Comparison of ENCODE assay signal across 15 cellular contexts in genomic region chr9:82726404-82727276, GRCh38.
"Had no signal": no experiment of that assay in that cellular context is flagged by ENCODE, and none has a peak within 500 bp of the region (broad histone marks: within the 10 kb centered on the region; RNA-seq: fewer than 3 reads in every experiment).

No MANE protein-coding gene starts in this region.

- H3K9me3 Mint-ChIP-seq: activated CD4-positive, alpha-beta T cell treated with anti-CD3 and anti-CD28 coated beads, Interleukin-2, amount 10 ng/mL, durations not matched to agents 24 days and 14 days; activated CD8-positive, alpha-beta T cell treated with anti-CD3 and anti-CD28 coated beads for 36 hours; activated T-cell treated with anti-CD3 and anti-CD28 coated beads, Interleukin-2, amount 50 U/mL, for 24 hours; nephron had no signal

- H3K4me3 Mint-ChIP-seq: activated CD4-positive, alpha-beta T cell treated with anti-CD3 and anti-CD28 coated beads, Interleukin-2, amount 10 ng/mL, durations not matched to agents 24 days and 14 days; activated CD8-positive, alpha-beta T cell treated with anti-CD3 and anti-CD28 coated beads for 36 hours; activated naive CD4-positive, alpha-beta T cell treated with anti-CD3 and anti-CD28 coated beads, Interleukin-2, amount 10 ng/mL, durations not matched to agents 7 days and 5 days; activated T-cell treated with anti-CD3 and anti-CD28 coated beads, Interleukin-2, amount 50 U/mL, for 24 hours; nephron had no signal

- H3K4me1 Mint-ChIP-seq: activated CD4-positive, alpha-beta T cell treated with anti-CD3 and anti-CD28 coated beads, Interleukin-2, amount 10 ng/mL, durations not matched to agents 24 days and 14 days; activated naive CD4-positive, alpha-beta T cell treated with anti-CD3 and anti-CD28 coated beads, Interleukin-2, amount 10 ng/mL, durations not matched to agents 7 days and 5 days had no signal

- H3K27me3 Mint-ChIP-seq: activated CD4-positive, alpha-beta T cell treated with anti-CD3 and anti-CD28 coated beads, Interleukin-2, amount 10 ng/mL, durations not matched to agents 24 days and 14 days; activated CD8-positive, alpha-beta T cell treated with anti-CD3 and anti-CD28 coated beads for 36 hours; activated naive CD4-positive, alpha-beta T cell treated with anti-CD3 and anti-CD28 coated beads, Interleukin-2, amount 10 ng/mL, durations not matched to agents 7 days and 5 days; activated T-cell treated with anti-CD3 and anti-CD28 coated beads, Interleukin-2, amount 50 U/mL, for 24 hours had no signal

- H3K27ac Mint-ChIP-seq: activated CD4-positive, alpha-beta T cell treated with anti-CD3 and anti-CD28 coated beads, Interleukin-2, amount 10 ng/mL, durations not matched to agents 24 days and 14 days; activated CD8-positive, alpha-beta T cell treated with anti-CD3 and anti-CD28 coated beads for 36 hours; activated naive CD4-positive, alpha-beta T cell treated with anti-CD3 and anti-CD28 coated beads, Interleukin-2, amount 10 ng/mL, durations not matched to agents 7 days and 5 days; activated T-cell treated with anti-CD3 and anti-CD28 coated beads, Interleukin-2, amount 50 U/mL, for 24 hours; activated T-helper 2 cell treated with anti-CD3 and anti-CD28 coated beads, Interferon-gamma antibody, Interleukin-2, Interleukin-4, amounts not matched to agents 10 μg/mL and 5 μg/mL and 100 μg/mL, durations not matched to agents 14 hours and 24 hours and 36 hours; nephron had no signal

- ATAC-seq: activated CD8-positive, alpha-beta T cell treated with anti-CD3 and anti-CD28 coated beads for 36 hours; sciatic nerve had no signal

- DNase-seq: activated CD4-positive, alpha-beta T cell treated with anti-CD3 and anti-CD28 coated beads, Interleukin-2, amount 10 ng/mL, durations not matched to agents 24 days and 14 days; activated CD8-positive, alpha-beta T cell treated with anti-CD3 and anti-CD28 coated beads for 36 hours; activated naive CD4-positive, alpha-beta T cell treated with anti-CD3 and anti-CD28 coated beads, Interleukin-2, amount 10 ng/mL, durations not matched to agents 7 days and 5 days; activated T-cell treated with anti-CD3 and anti-CD28 coated beads, Interleukin-2, amount 50 U/mL, for 24 hours; erythroblast; head of caudate nucleus; midbrain; stimulated activated CD4-positive, alpha-beta T cell treated with anti-CD3 and anti-CD28 coated beads, Interleukin-4, amount 100 ng/mL, for 1 hour; thyroid gland had no signal

- H3K36me3 Mint-ChIP-seq: activated naive CD4-positive, alpha-beta T cell treated with anti-CD3 and anti-CD28 coated beads, Interleukin-2, amount 10 ng/mL, durations not matched to agents 7 days and 5 days had no signal

- H3K27ac ChIP-seq: ascending aorta, breast epithelium, coronary artery, thyroid gland had no signal
